ENCODE assay signal across 2 cellular contexts in genomic region chr2:109929222-109929621, GRCh38. TPM values are rescaled to one million over a fixed set of nuclear protein-coding genes. Genes with fewer than 3 reads are reported as not detected.
"Had no signal": no experiment of that assay in that cellular context is flagged by ENCODE, and none has a peak within 500 bp of the region (broad histone marks: within the 10 kb centered on the region; RNA-seq: fewer than 3 reads in every experiment).

No MANE protein-coding gene starts in this region.

RNA-seq across cellular contexts. Expression of gene LIMS3, which starts 30.7 kb away (rescaled TPM):
- total RNA-seq: H7 had no signal
- polyA plus RNA-seq: H1 had no signal
